Comparison of ENCODE assay signal across 8 cellular contexts in genomic region chr1:147515046-147515869, GRCh38. TPM values are rescaled to one million over a fixed set of nuclear protein-coding genes. Genes with fewer than 3 reads are reported as not detected.
DNase-seq lines count a peak whose midpoint lies in the region; ATAC-seq, FAIRE-seq and TF ChIP-seq lines count a peak whose summit lies in the region.

No MANE protein-coding gene starts in this region.

- intact Hi-C loops in heart left ventricle (cut with DNase I) (loop anchor here in 4 of 10 donors (1.0 to 5.0 kb wide), 2 partner anchors 112 kb away; no protein-coding TSS in a partner anchor), transverse colon (cut with DNase I; ENCODE audit: low total_unique reads) (no loop called here)

- no peak for TF ChIP-seq POLR2A in heart left ventricle (IDR thresholded peaks at IDR 0.05)
- no peak for TF ChIP-seq POLR2A in transverse colon (IDR thresholded peaks at IDR 0.05)

- in situ Hi-C loops in SK-MEL-5 (cut with HindIII; ENCODE audit: low pct_unique_long_range_greater_than_20kb, low sequenced_read_pairs) (no loop called here), transverse colon (cut with MboI; ENCODE audit: low pct_ligation_motif_present in 1 of 4, low pct_unique_long_range_greater_than_20kb in 1 of 4, low sequenced_read_pairs in 3 of 4) (no loop called here)

- WGBS in heart left ventricle, 4 donors = 50 to 55% (median 52%) methylated on average over 5 of the region's 5 CpGs
- WGBS in transverse colon (ENCODE audit: low coverage in 1 of 2), 2 donors = 37 to 42% methylated on average over 5 of the region's 5 CpGs

- peaks cover 25% of the 10 kb centered on the region for H3K27me3 Mint-ChIP-seq in activated CD8-positive, alpha-beta memory T cell treated with anti-CD3 and anti-CD28 coated beads, Interleukin-2, amount 10 ng/mL, durations not matched to agents 7 days and 5 days

- no peaks in the 10 kb centered on the region for H3K4me1 Mint-ChIP-seq in activated CD8-positive, alpha-beta memory T cell treated with anti-CD3 and anti-CD28 coated beads, Interleukin-2, amount 10 ng/mL, durations not matched to agents 7 days and 5 days

- H3K9me3 ChIP-seq in heart left ventricle = peaks cover 0 to 5% (median 0%) of the 10 kb centered on the region in 12 donors
- no peaks in the 10 kb centered on the region for H3K9me3 ChIP-seq in transverse colon

- peak; percentile 34 for FAIRE-seq in A204.1 (lab: Jason Lieb, UNC)

- no peak for TF ChIP-seq EP300 in transverse colon (IDR thresholded peaks at IDR 0.05; ENCODE audit: low read depth)

- H3K27me3 ChIP-seq in heart left ventricle (no peaks in the 10 kb centered on the region), transverse colon (no peaks in the 10 kb centered on the region)

- peak in 7 of 12 donors; percentile 25 to 50 (median 41) for TF ChIP-seq CTCF in heart left ventricle (IDR thresholded peaks at IDR 0.05)
- peak in 3 of 5 experiments; percentile 16 to 35 (median 22) for TF ChIP-seq CTCF in transverse colon (IDR thresholded peaks at IDR 0.05)

- H3K27ac ChIP-seq in heart left ventricle (peak overlapping the region in 11 of 12 donors; percentile 2 to 81 (median 52)), transverse colon (no peak overlapping the region)

- CTCF ChIA-PET in activated CD8-positive, alpha-beta memory T cell treated with anti-CD3 and anti-CD28 coated beads, Interleukin-2, amount 10 ng/mL, durations not matched to agents 7 days and 5 days (lab: Charles Lee) = interaction anchor here (0.6 to 3.4 kb wide), 6 partner anchors 12 to 375 kb away, joined by 3 to 11 read pairs (median 4); no protein-coding TSS in a partner anchor

- DNase-seq in HuH-7 (ENCODE audit: low spot score) (peak; percentile 62), SK-MEL-5 (ENCODE audit: low read depth, low spot score) (peak; percentile 74), heart left ventricle (no peak), transverse colon (no peak)
- no peak for DNase-seq in activated CD8-positive, alpha-beta memory T cell treated with anti-CD3 and anti-CD28 coated beads, Interleukin-2, amount 10 ng/mL, durations not matched to agents 7 days and 5 days

- no peak overlapping the region for H3K4me3 Mint-ChIP-seq in activated CD8-positive, alpha-beta memory T cell treated with anti-CD3 and anti-CD28 coated beads, Interleukin-2, amount 10 ng/mL, durations not matched to agents 7 days and 5 days

- H3K4me1 ChIP-seq in heart left ventricle (peaks cover 0 to 42% (median 20%) of the 10 kb centered on the region in 12 donors), transverse colon (peaks cover 0 to 11% (median 0%) of the 10 kb centered on the region in 4 donors)

- ATAC-seq in heart left ventricle (peak; percentile 55 to 87 (median 78)), GM18517 (IDR thresholded peaks at IDR 0.05; ENCODE audit: unreplicated experiment) (no peak), HG03139 (IDR thresholded peaks at IDR 0.05; ENCODE audit: unreplicated experiment) (no peak)
- ATAC-seq in activated CD8-positive, alpha-beta memory T cell treated with anti-CD3 and anti-CD28 coated beads, Interleukin-2, amount 10 ng/mL, durations not matched to agents 7 days and 5 days = no peak

- H3K9me3 Mint-ChIP-seq in activated CD8-positive, alpha-beta memory T cell treated with anti-CD3 and anti-CD28 coated beads, Interleukin-2, amount 10 ng/mL, durations not matched to agents 7 days and 5 days (ENCODE audit: low read depth) = peaks cover 2% of the 10 kb centered on the region

- no peak overlapping the region for H3K27ac Mint-ChIP-seq in activated CD8-positive, alpha-beta memory T cell treated with anti-CD3 and anti-CD28 coated beads, Interleukin-2, amount 10 ng/mL, durations not matched to agents 7 days and 5 days

- no peaks in the 10 kb centered on the region for H3K36me3 ChIP-seq in heart left ventricle
- H3K36me3 ChIP-seq in transverse colon = no peaks in the 10 kb centered on the region

- no peak overlapping the region for H3K4me3 ChIP-seq in heart left ventricle
- H3K4me3 ChIP-seq in transverse colon = no peak overlapping the region

- no peaks in the 10 kb centered on the region for H3K36me3 Mint-ChIP-seq in activated CD8-positive, alpha-beta memory T cell treated with anti-CD3 and anti-CD28 coated beads, Interleukin-2, amount 10 ng/mL, durations not matched to agents 7 days and 5 days

RNA-seq across cellular contexts. Expression of gene BCL9, which starts 26.0 kb away (rescaled TPM):
- 12.4 and 18.2 TPM in 2 replicates for total RNA-seq in SK-MEL-5 (2014; rRNA removed; shearing (Covaris generic))
- 69.5 and 74.6 TPM in 2 replicates for polyA plus RNA-seq in SK-MEL-5 (2015; cell fraction: cytosol; rRNA removed)
- 22.7 and 45.4 TPM in 2 replicates for polyA plus RNA-seq in SK-MEL-5 (2015; cell fraction: nucleus; rRNA removed)
- total RNA-seq in heart left ventricle (10 to 100 TPM in 8 of 9 donors, 1 to 10 TPM in 1; 8.7 to 17.7 (median 14.9) TPM), transverse colon (10 to 100 TPM in 2 of 4 donors, 1 to 10 TPM in 2; 3.4 to 17.1 (median 9.0) TPM)
- polyA plus RNA-seq in heart left ventricle = 10 to 100 TPM in 1 of 2 donors, 1 to 10 TPM in 1; 4.4 to 11.1 TPM
- 10 to 100 TPM in 1 of 2 experiments, 1 to 10 TPM in 1; 7.5 to 15.4 TPM for total RNA-seq in activated CD8-positive, alpha-beta memory T cell treated with anti-CD3 and anti-CD28 coated beads, Interleukin-2, amount 10 ng/mL, durations not matched to agents 7 days and 5 days

Comparison
In these comparisons a context has a peak if more than half of its experiments do, and no peak if none do; other contexts are left out.
1. DNase-seq: peak in HuH-7 (single experiment) and SK-MEL-5 (single experiment); none in heart left ventricle (0 of 5), transverse colon (single experiment) and activated CD8-positive, alpha-beta memory T cell treated with anti-CD3 and anti-CD28 coated beads, Interleukin-2, amount 10 ng/mL, durations not matched to agents 7 days and 5 days (single experiment).
2. ATAC-seq: peak in heart left ventricle (4 of 4); none in activated CD8-positive, alpha-beta memory T cell treated with anti-CD3 and anti-CD28 coated beads, Interleukin-2, amount 10 ng/mL, durations not matched to agents 7 days and 5 days (single experiment), GM18517 (single experiment) and HG03139 (single experiment).
3. H3K27ac ChIP-seq: peak in heart left ventricle (11 of 12); none in transverse colon (0 of 4).